In genomic region chr22:31857247-31857646, GRCh38 we compare ENCODE assay signal across 9 cellular contexts.
A peak's percentile ranks its signal among the peaks of the same experiment; 100 is the strongest.
DNase-seq lines count a peak whose midpoint lies in the region; ATAC-seq, FAIRE-seq and TF ChIP-seq lines count a peak whose summit lies in the region.
"Had no signal": no experiment of that assay in that cellular context is flagged by ENCODE, and none has a peak within 500 bp of the region (broad histone marks: within the 10 kb centered on the region; RNA-seq: fewer than 3 reads in every experiment).

No MANE protein-coding gene starts in this region.

- H3K9me3 ChIP-seq in hepatocyte (ENCODE audit: low read depth): no peaks in the 10 kb centered on the region

- no peak overlapping the region for H2AFZ ChIP-seq in hepatocyte

- H3K4me1 ChIP-seq in hepatocyte (ENCODE audit: insufficient read depth): no peaks in the 10 kb centered on the region

- H3K27me3 ChIP-seq in hepatocyte: no peaks in the 10 kb centered on the region

- DNase-seq in NCI-H82 (lab: John Stamatoyannopoulos, UW): peak; percentile 56
- no peak for DNase-seq in NCI-H82 treated with DMSO at 0.1 percent for 48 hours (lab: John Stamatoyannopoulos, UW; ENCODE audit: unreplicated experiment)
- peak; percentile 68 for DNase-seq in NCI-H774 (lab: John Stamatoyannopoulos, UW)
- peak; percentile 84 for DNase-seq in hepatocyte (ENCODE audit: low spot score)
- DNase-seq in superior temporal gyrus (ENCODE audit: extremely low spot score): peak; percentile 48
- DNase-seq in RCC 7860 (ENCODE audit: low spot score): no peak
- no peak for DNase-seq in activated CD4-positive, alpha-beta T cell treated with anti-CD3 and anti-CD28 coated beads for 48 hours
- DNase-seq: MV-4-11 had no signal

- no peak for FAIRE-seq in RCC 7860 (lab: Jason Lieb, UNC)

- no peak overlapping the region for H3K4me2 ChIP-seq in hepatocyte

- no peaks in the 10 kb centered on the region for H4K20me1 ChIP-seq in hepatocyte (ENCODE audit: insufficient read depth, poor library complexity, severe bottlenecking)

- no peak for TF ChIP-seq CTCF in hepatocyte (IDR thresholded peaks at IDR 0.05; ENCODE audit: poor library complexity)

- no peaks in the 10 kb centered on the region for H3K9me2 ChIP-seq in hepatocyte (replicated peaks; ENCODE audit: insufficient read depth)

- WGBS in hepatocyte (ENCODE audit: low lambda C conversion rate, missing lambda C conversion rate): 38% methylated on average over 9 of the region's 9 CpGs

- H3K27ac ChIP-seq in hepatocyte: peak overlapping the region; percentile 26

- H3K36me3 ChIP-seq in hepatocyte (replicated peaks; ENCODE audit: insufficient read depth, low read depth): no peaks in the 10 kb centered on the region

- H3K79me2 ChIP-seq in hepatocyte: no peaks in the 10 kb centered on the region

- ATAC-seq in GM21447 (IDR thresholded peaks at IDR 0.05; ENCODE audit: unreplicated experiment): no peak

- H3K4me3 ChIP-seq in hepatocyte: no peak overlapping the region

Comparison
In these comparisons a context has a peak if more than half of its experiments do, and no peak if none do; other contexts are left out.
1. DNase-seq: peak in NCI-H82 (single experiment), NCI-H774 (single experiment), hepatocyte (single experiment) and superior temporal gyrus (single experiment); none in NCI-H82 treated with DMSO at 0.1 percent for 48 hours (single experiment), RCC 7860 (single experiment) and activated CD4-positive, alpha-beta T cell treated with anti-CD3 and anti-CD28 coated beads for 48 hours (single experiment).